ENCODE assay signal across 30 cellular contexts in genomic region chr6:86516087-86516486, GRCh38.
"Had no signal": no experiment of that assay in that cellular context is flagged by ENCODE, and none has a peak within 500 bp of the region (broad histone marks: within the 10 kb centered on the region; RNA-seq: fewer than 3 reads in every experiment).

No MANE protein-coding gene starts in this region.

- FAIRE-seq: colon had no signal

- H3K9ac ChIP-seq: SK-N-SH had no signal

- H3K4me2 ChIP-seq: SK-N-SH had no signal

- H3K4me3 ChIP-seq: adrenal gland, SJSA1 had no signal

- H3K4me1 ChIP-seq: adrenal gland, SJSA1 had no signal

- H3K9me3 ChIP-seq: adrenal gland, SJSA1, SK-N-SH had no signal

- DNase-seq: activated B cell treated with CpG ODN at 0.5 μM for 24 hours; activated CD4-positive, alpha-beta memory T cell treated with anti-CD3 and anti-CD28 coated beads for 36 hours; activated CD4-positive, alpha-beta T cell treated with anti-CD3 and anti-CD28 coated beads for 4 hours; activated CD4-positive, alpha-beta T cell treated with anti-CD3 and anti-CD28 coated beads, Interleukin-2, amount 50 U/mL, for 1 hour; activated CD4-positive, CD25-positive, alpha-beta regulatory T cell treated with anti-CD3 and anti-CD28 coated beads, Interleukin-2, amount 50 U/mL, for 72 hours; activated CD8-positive, alpha-beta memory T cell treated with anti-CD3 and anti-CD28 coated beads, Interleukin-2, amount 50 U/mL, for 4 hours; activated gamma-delta T cell treated with Interleukin-2 at 50 U/mL for 16 hours; activated naive CD4-positive, alpha-beta T cell treated with anti-CD3 and anti-CD28 coated beads for 36 hours; activated T-cell treated with anti-CD3 and anti-CD28 coated beads for 4 hours; activated T-cell treated with anti-CD3 and anti-CD28 coated beads, Interleukin-2, amount 50 U/mL, for 4 hours; adrenal gland; brain microvascular endothelial cell; central memory CD4-positive, alpha-beta T cell; NCI-H1105; NCI-H1417 treated with DMSO at 0.1 percent for 48 hours; NCI-H187 treated with DMSO at 0.1 percent for 48 hours; NCI-H2081 treated with DMSO at 0.1 percent for 48 hours; NCI-H510A; NCI-H526; NCI-H748 treated with DMSO at 0.1 percent for 48 hours; SHP77 treated with DMSO at 0.1 percent for 48 hours; SK-N-SH; T-cell; T-helper 17 cell; T-helper 9 cell had no signal

- H3K36me3 ChIP-seq: adrenal gland, brain microvascular endothelial cell, SJSA1 had no signal

- H3K27me3 ChIP-seq: adrenal gland, brain microvascular endothelial cell, SJSA1 had no signal

- H3K9me2 ChIP-seq: SK-N-SH had no signal

- ATAC-seq: activated naive CD4-positive, alpha-beta T cell treated with anti-CD3 and anti-CD28 coated beads, Interleukin-2, amount 50 U/mL, for 72 hours; activated T-cell treated with anti-CD3 and anti-CD28 coated beads, Interleukin-2, amount 50 U/mL, for 4 hours; Panc1; T-cell; T-helper 17 cell had no signal

- H3K27ac ChIP-seq: adrenal gland, brain microvascular endothelial cell, SJSA1, VCaP had no signal
